ENCODE assay signal across 23 cellular contexts in the genomic region with DNA sequence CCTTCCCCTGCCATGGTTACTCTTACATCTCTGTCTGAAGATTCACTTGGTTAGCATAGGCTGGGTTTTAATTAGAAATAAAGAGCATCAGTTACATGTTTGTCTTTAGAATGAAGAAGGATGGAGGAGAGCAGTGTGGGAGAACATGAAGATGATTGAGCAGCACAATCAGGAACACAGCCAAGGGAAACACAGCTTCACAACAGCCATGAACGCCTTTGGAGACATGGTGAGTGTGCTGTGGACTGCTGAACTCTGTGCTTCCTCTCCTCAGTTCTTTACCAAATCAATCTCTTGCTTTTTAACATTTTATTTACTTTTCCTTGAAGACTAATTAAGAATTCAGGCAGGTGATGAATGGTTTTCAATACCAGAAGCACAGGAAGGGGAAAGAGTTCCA. TPM values are rescaled to one million over a fixed set of nuclear protein-coding genes. Genes with fewer than 3 reads are reported as not detected.
"Had no signal": no experiment of that assay in that cellular context is flagged by ENCODE, and none has a peak within 500 bp of the region (broad histone marks: within the 10 kb centered on the region; RNA-seq: fewer than 3 reads in every experiment).

No MANE protein-coding gene starts in this region.

- H3K4me2 ChIP-seq: smooth muscle cell had no signal

- H3K4me3 ChIP-seq: gastrocnemius medialis, heart right ventricle, left ventricle myocardium inferior, lower lobe of right lung, right atrium auricular region, smooth muscle cell, tibial artery, upper lobe of right lung, vagina had no signal

- ATAC-seq: esophagus mucosa; gastrocnemius medialis; heart right ventricle; lower lobe of right lung; naive thymus-derived CD4-positive, alpha-beta T cell; stimulated activated effector memory CD8-positive, alpha-beta T cell treated with anti-CD3 and anti-CD28 coated beads, Interleukin-12 subunit alpha, Interleukin-12 subunit beta, amount 100 ng/mL, for 72 hours; stimulated activated naive CD8-positive, alpha-beta T cell treated with anti-CD3 and anti-CD28 coated beads, Interleukin-15, Interleukin-2, amounts not matched to agents 100 U/mL and 50 U/mL, for 24 hours; upper lobe of right lung had no signal

- H3K36me3 ChIP-seq: gastrocnemius medialis, heart right ventricle, left ventricle myocardium inferior, lower lobe of right lung, neutrophil, right atrium auricular region, tibial artery, upper lobe of right lung, vagina had no signal

- H3K27me3 ChIP-seq: gastrocnemius medialis, neutrophil, right atrium auricular region, tibial artery, upper lobe of right lung, vagina had no signal

- H3K27ac ChIP-seq: gastrocnemius medialis, heart right ventricle, left ventricle myocardium inferior, lower lobe of right lung, neutrophil, right atrium auricular region, tibial artery, upper lobe of right lung, vagina had no signal

- DNase-seq: effector memory CD4-positive, alpha-beta T cell; gastrocnemius medialis; heart right ventricle; hypothalamus; left ventricle myocardium inferior; lower lobe of right lung; naive thymus-derived CD4-positive, alpha-beta T cell; stimulated activated CD4-positive, alpha-beta T cell treated with anti-CD3 and anti-CD28 coated beads, Interleukin-4, amount 100 ng/mL, for 1 hour; stimulated activated CD8-positive, alpha-beta memory T cell treated with anti-CD3 and anti-CD28 coated beads, Interleukin-4, amount 100 ng/mL, for 48 hours; stimulated activated naive CD8-positive, alpha-beta T cell treated with anti-CD3 and anti-CD28 coated beads, Interleukin-15, Interleukin-2, amounts not matched to agents 100 U/mL and 50 U/mL, for 24 hours; tibial artery; upper lobe of right lung had no signal

- H3K4me1 ChIP-seq: gastrocnemius medialis, lower lobe of right lung, right atrium auricular region, tibial artery, upper lobe of right lung, vagina had no signal

- H3K9me3 ChIP-seq: gastrocnemius medialis, heart right ventricle, left ventricle myocardium inferior, lower lobe of right lung, neutrophil, right atrium auricular region, tibial artery, upper lobe of right lung, vagina had no signal

RNA-seq across cellular contexts. Expression of a gene that starts 38.2 kb away (rescaled TPM):
- total RNA-seq: esophagus mucosa; fibroblast of villous mesenchyme; gastrocnemius medialis; heart right ventricle; left ventricle myocardium inferior; lower lobe of right lung; naive thymus-derived CD4-positive, alpha-beta T cell; osteocyte; posterior vena cava; right atrium auricular region; smooth muscle cell; temporal lobe; upper lobe of right lung; vagina had no signal
- polyA plus RNA-seq: heart right ventricle; naive thymus-derived CD4-positive, alpha-beta T cell; neural cell; smooth muscle cell had no signal
